Comparison of ENCODE assay signal across 9 cellular contexts in the genomic region with DNA sequence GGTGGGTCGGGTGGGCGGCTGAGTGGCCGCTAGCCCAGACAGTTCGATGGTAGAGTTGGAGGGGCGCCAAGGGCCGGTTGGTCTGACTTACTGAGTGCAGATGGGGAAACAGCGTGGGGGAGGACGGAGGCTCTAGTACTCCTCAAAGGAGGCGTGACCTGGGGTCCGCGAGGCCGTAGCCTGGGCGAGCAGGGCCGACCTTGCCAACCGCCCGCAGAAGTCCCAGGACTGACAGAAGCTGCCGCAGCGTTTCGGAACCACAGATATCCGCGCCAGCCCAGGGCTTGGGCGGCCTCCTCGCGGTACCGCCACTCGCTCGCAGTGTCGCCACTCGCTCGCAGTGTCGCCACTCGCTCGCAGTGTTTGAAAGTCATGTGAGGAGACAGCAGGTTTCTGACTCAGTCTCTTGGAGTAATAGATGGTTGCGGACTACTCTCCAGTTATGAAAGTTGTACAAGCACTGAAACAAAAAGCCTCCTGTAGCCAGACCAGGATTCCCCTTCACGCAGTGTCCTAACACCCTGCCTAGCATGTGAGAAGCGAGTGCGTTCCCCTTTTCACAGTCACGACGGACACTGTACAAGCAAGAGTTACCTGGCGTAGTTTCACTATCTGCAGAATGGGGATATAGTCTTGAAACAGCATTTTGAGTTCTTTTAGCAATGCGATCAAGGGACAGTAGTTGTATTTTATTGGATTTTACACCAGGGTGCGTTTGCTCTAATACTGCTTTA. TPM values are rescaled to one million over a fixed set of nuclear protein-coding genes. Genes with fewer than 3 reads are reported as not detected.
DNase-seq lines count a peak whose midpoint lies in the region; ATAC-seq and TF ChIP-seq lines count a peak whose summit lies in the region.
"Had no signal": no experiment of that assay in that cellular context is flagged by ENCODE, and none has a peak within 500 bp of the region (broad histone marks: within the 10 kb centered on the region; RNA-seq: fewer than 3 reads in every experiment).

No MANE protein-coding gene starts in this region.

- TF ChIP-seq EP300 in upper lobe of left lung (IDR thresholded peaks at IDR 0.05): no peak

- H3K36me3 Mint-ChIP-seq in activated naive CD8-positive, alpha-beta T cell: peaks cover 2% of the 10 kb centered on the region

- ATAC-seq in GM21515 (IDR thresholded peaks at IDR 0.05; ENCODE audit: unreplicated experiment) (peak; percentile 62), upper lobe of left lung (ENCODE audit: low FRiP score in 2 of 2) (peak; percentile 88 to 90)

- peak in 1 of 4 donors; percentile 37 for TF ChIP-seq POLR2A in upper lobe of left lung (IDR thresholded peaks at IDR 0.05)

- H3K27me3 Mint-ChIP-seq in activated naive CD8-positive, alpha-beta T cell: peaks cover 15% of the 10 kb centered on the region

- peaks cover 38% of the 10 kb centered on the region for H3K4me1 Mint-ChIP-seq in activated naive CD8-positive, alpha-beta T cell (ENCODE audit: low read depth)

- no peak overlapping the region for H3K9ac ChIP-seq in parathyroid adenoma

- H3K36me3 ChIP-seq in parathyroid adenoma (ENCODE audit: control insufficient read depth, insufficient read depth, low read length): no peaks in the 10 kb centered on the region
- H3K36me3 ChIP-seq in upper lobe of left lung: no peaks in the 10 kb centered on the region

- H3K4me3 ChIP-seq in parathyroid adenoma (ENCODE audit: low read depth, low read length) (peak overlapping the region; percentile 68), upper lobe of left lung (peak overlapping the region; percentile 62 to 89 (median 81))

- DNase-seq in DMS114 treated with DMSO at 0.1 percent for 48 hours (lab: John Stamatoyannopoulos, UW; ENCODE audit: unreplicated experiment): peak; percentile 23
- peak in 63 of 76 experiments; percentile 5 to 76 (median 48) for DNase-seq in HUDEP-2 (lab: John Stamatoyannopoulos, UW; ENCODE audit: unreplicated experiment in 76 of 76)
- peak; percentile 51 for DNase-seq in SK-N-DZ (ENCODE audit: low spot score)
- peak; percentile 82 for DNase-seq in cardiac septum (ENCODE audit: low spot score)
- DNase-seq in upper lobe of left lung: peak; percentile 65 to 90

- 2 to 10% methylated on average over 12 to 42 of the region's 42 CpGs for WGBS in upper lobe of left lung, 2 donors

- H3K79me2 ChIP-seq in parathyroid adenoma: no peaks in the 10 kb centered on the region

- H3K4me1 ChIP-seq in parathyroid adenoma (no peaks in the 10 kb centered on the region), upper lobe of left lung (peaks cover 6 to 19% (median 14%) of the 10 kb centered on the region in 4 donors)

- H3K27ac ChIP-seq in parathyroid adenoma: no peak overlapping the region
- H3K27ac ChIP-seq in upper lobe of left lung: peak overlapping the region; percentile 37 to 78 (median 63)

- no peak for TF ChIP-seq CTCF in parathyroid adenoma (IDR thresholded peaks at IDR 0.05)
- no peak for TF ChIP-seq CTCF in upper lobe of left lung (IDR thresholded peaks at IDR 0.05)

- H3K27ac Mint-ChIP-seq in activated naive CD8-positive, alpha-beta T cell: peak overlapping the region; percentile 59

- peak overlapping the region; percentile 77 for H2AFZ ChIP-seq in parathyroid adenoma

- intact Hi-C loops in cardiac septum (cut with DNase I): loop anchor here (10.0 kb wide), 1 partner anchor 250 kb away; a partner anchor contains a TSS

- H3K4me3 Mint-ChIP-seq in activated naive CD8-positive, alpha-beta T cell: peak overlapping the region; percentile 90

- H3K4me2 ChIP-seq in parathyroid adenoma (ENCODE audit: low read length): peak overlapping the region; percentile 97

- no peaks in the 10 kb centered on the region for H3K27me3 ChIP-seq in parathyroid adenoma (ENCODE audit: control insufficient read depth, insufficient read depth, low read length)
- H3K27me3 ChIP-seq in upper lobe of left lung: peaks cover 0 to 5% (median 0%) of the 10 kb centered on the region in 4 donors

- H3K9me3 ChIP-seq in parathyroid adenoma (ENCODE audit: control insufficient read depth, low read length) (no peaks in the 10 kb centered on the region), upper lobe of left lung (no peaks in the 10 kb centered on the region)

- H3K9me3 Mint-ChIP-seq in activated naive CD8-positive, alpha-beta T cell (ENCODE audit: low read depth): no peaks in the 10 kb centered on the region

RNA-seq across cellular contexts. Expression of a gene that starts 0.7 kb away (rescaled TPM):
- 7.6 and 8.5 TPM in 2 replicates for polyA plus RNA-seq in SK-N-DZ (2014; cell fraction: cytosol; rRNA removed)
- polyA plus RNA-seq in SK-N-DZ (2014; cell fraction: nucleus; rRNA removed): 3.1 and 5.4 TPM in 2 replicates
- total RNA-seq in cardiac septum: 36.2 TPM
- total RNA-seq in upper lobe of left lung: 10 to 100 TPM in 4 of 6 donors, 1 to 10 TPM in 2; 2.1 to 17.4 (median 10.9) TPM

RNA-seq across cellular contexts. Expression of a gene that starts 32.8 kb away (rescaled TPM):
- polyA plus RNA-seq in SK-N-DZ (2014; cell fraction: cytosol; rRNA removed): not detected in 2 replicates
- not detected in 2 replicates for polyA plus RNA-seq in SK-N-DZ (2014; cell fraction: nucleus; rRNA removed)
- not detected for total RNA-seq in cardiac septum
- total RNA-seq in upper lobe of left lung: not detected
- total RNA-seq: pulmonary artery endothelial cell had no signal

Comparison
In these comparisons a context has a peak if more than half of its experiments do, and no peak if none do; other contexts are left out.
1. DNase-seq: peak in every context shown above with its lines; median percentile 82 in cardiac septum; 78 in upper lobe of left lung; 51 in SK-N-DZ; 48 in HUDEP-2; 23 in DMS114 treated with DMSO at 0.1 percent for 48 hours.